In genomic region chr5:17831279-17831678, GRCh38 we compare ENCODE assay signal across 23 cellular contexts.
DNase-seq lines count a peak whose midpoint lies in the region; ATAC-seq lines count a peak whose summit lies in the region.
"Had no signal": no experiment of that assay in that cellular context is flagged by ENCODE, and none has a peak within 500 bp of the region (broad histone marks: within the 10 kb centered on the region; RNA-seq: fewer than 3 reads in every experiment).

No MANE protein-coding gene starts in this region.

- DNase-seq in DMS79 treated with DMSO at 0.1 percent for 48 hours (lab: John Stamatoyannopoulos, UW) (peak; percentile 13), DMS79 (lab: John Stamatoyannopoulos, UW) (no peak), NCI-H2171 treated with DMSO at 0.1 percent for 48 hours (lab: John Stamatoyannopoulos, UW) (peak; percentile 91), astrocyte of the hippocampus (ENCODE audit: low read depth, low spot score) (peak; percentile 8), HuH-7.5 (ENCODE audit: low spot score) (no peak), superior temporal gyrus (ENCODE audit: extremely low spot score) (no peak)
- DNase-seq in activated naive CD4-positive, alpha-beta T cell treated with anti-CD3 and anti-CD28 coated beads, Interleukin-2, amount 50 U/mL, for 72 hours (ENCODE audit: low spot score in 2 of 2) = no peak
- DNase-seq: 8988T; activated gamma-delta T cell; BE2C; Caco-2; Kasumi-1; mucosa of descending colon; NCI-H1048; NCI-H510A treated with DMSO at 0.1 percent for 48 hours; SJCRH30; small intestine; stimulated activated CD4-positive, alpha-beta T cell treated with anti-CD3 and anti-CD28 coated beads, Interleukin-4, amount 100 ng/mL, for 1 hour; stimulated activated naive CD8-positive, alpha-beta T cell treated with anti-CD3 and anti-CD28 coated beads, Interleukin-15, amount 100 ng/mL, for 72 hours; T-helper 2 cell; WERI-Rb-1 had no signal

- H3K36me3 Mint-ChIP-seq in activated naive CD4-positive, alpha-beta T cell treated with anti-CD3 and anti-CD28 coated beads, Interleukin-2, amount 50 U/mL, for 72 hours = no peaks in the 10 kb centered on the region

- peaks cover 3 to 12% of the 10 kb centered on the region in 2 donors for H3K9me3 Mint-ChIP-seq in activated naive CD4-positive, alpha-beta T cell treated with anti-CD3 and anti-CD28 coated beads, Interleukin-2, amount 50 U/mL, for 72 hours

- no peak for ATAC-seq in activated naive CD4-positive, alpha-beta T cell treated with anti-CD3 and anti-CD28 coated beads, Interleukin-2, amount 50 U/mL, for 72 hours
- no peak for ATAC-seq in GM21423 (IDR thresholded peaks at IDR 0.05; ENCODE audit: unreplicated experiment)
- ATAC-seq: mucosa of descending colon; stimulated activated naive CD8-positive, alpha-beta T cell treated with anti-CD3 and anti-CD28 coated beads, Interleukin-15, amount 100 ng/mL, for 72 hours had no signal

- H3K27ac Mint-ChIP-seq in activated naive CD4-positive, alpha-beta T cell treated with anti-CD3 and anti-CD28 coated beads, Interleukin-2, amount 50 U/mL, for 72 hours = no peak overlapping the region
- H3K27ac Mint-ChIP-seq: dendritic cell treated with granulocyte-macrophage colony-stimulating factor and Interleukin-4, amounts not matched to agents 40 ng/mL and 50 ng/mL, for 4 days; stimulated activated naive CD8-positive, alpha-beta T cell treated with anti-CD3 and anti-CD28 coated beads, Interleukin-15, amount 100 ng/mL, for 72 hours had no signal

Comparison
In these comparisons a context has a peak if more than half of its experiments do, and no peak if none do; other contexts are left out.
1. DNase-seq: peak in DMS79 treated with DMSO at 0.1 percent for 48 hours (single experiment), NCI-H2171 treated with DMSO at 0.1 percent for 48 hours (single experiment) and astrocyte of the hippocampus (single experiment); none in DMS79 (single experiment), activated naive CD4-positive, alpha-beta T cell treated with anti-CD3 and anti-CD28 coated beads, Interleukin-2, amount 50 U/mL, for 72 hours (0 of 2), HuH-7.5 (single experiment) and superior temporal gyrus (single experiment).